In genomic region chr10:74035324-74035723, GRCh38 we compare ENCODE assay signal across 8 cellular contexts. TPM values are rescaled to one million over a fixed set of nuclear protein-coding genes. Genes with fewer than 3 reads are reported as not detected.
DNase-seq lines count a peak whose midpoint lies in the region; ATAC-seq and TF ChIP-seq lines count a peak whose summit lies in the region.

No MANE protein-coding gene starts in this region.

- no peaks in the 10 kb centered on the region for H3K9me3 ChIP-seq in thoracic aorta

- peaks cover 48% of the 10 kb centered on the region for H3K4me1 Mint-ChIP-seq in activated T-cell treated with anti-CD3 and anti-CD28 coated beads, Interleukin-2, amount 50 U/mL, for 24 hours (ENCODE audit: low read depth)

- H3K36me3 Mint-ChIP-seq in activated T-cell treated with anti-CD3 and anti-CD28 coated beads, Interleukin-2, amount 50 U/mL, for 24 hours (ENCODE audit: low read depth) = peaks cover 8% of the 10 kb centered on the region

- no peak overlapping the region for H3K4me3 Mint-ChIP-seq in activated T-cell treated with anti-CD3 and anti-CD28 coated beads, Interleukin-2, amount 50 U/mL, for 24 hours

- POLR2A ChIA-PET in RWPE1 (lab: Yijun Ruan, JAX; ENCODE audit: low non-redundant PET) = no interaction called here

- no peak overlapping the region for H3K4me3 ChIP-seq in thoracic aorta

- no peak for DNase-seq in activated T-cell treated with anti-CD3 and anti-CD28 coated beads, Interleukin-2, amount 50 U/mL, for 24 hours
- no peak for DNase-seq in activated T-cell treated with anti-CD3 and anti-CD28 coated beads, Interleukin-2, amount 50 U/mL, for 1 hour
- no peak for DNase-seq in RWPE1 (ENCODE audit: low spot score)
- peak; percentile 73 for DNase-seq in foreskin melanocyte
- no peak for DNase-seq in thoracic aorta (ENCODE audit: low spot score)
- no peak for DNase-seq in NCI-H2227 treated with DMSO at 0.1 percent for 48 hours (lab: John Stamatoyannopoulos, UW)
- no peak for DNase-seq in AG08395 (ENCODE audit: low spot score)

- H3K27me3 Mint-ChIP-seq in activated T-cell treated with anti-CD3 and anti-CD28 coated beads, Interleukin-2, amount 50 U/mL, for 24 hours = no peaks in the 10 kb centered on the region

- H3K27ac ChIP-seq in RWPE1 (no peak overlapping the region), thoracic aorta (peak overlapping the region; percentile 42 to 51)

- ATAC-seq in thoracic aorta (ENCODE audit: insufficient number of reproducible peaks, low FRiP score, low read depth) = no peak
- ATAC-seq in GM21360 (IDR thresholded peaks at IDR 0.05; ENCODE audit: unreplicated experiment) = no peak

- no peaks in the 10 kb centered on the region for H3K36me3 ChIP-seq in thoracic aorta

- H3K9me3 Mint-ChIP-seq in activated T-cell treated with anti-CD3 and anti-CD28 coated beads, Interleukin-2, amount 50 U/mL, for 24 hours = no peaks in the 10 kb centered on the region

- H3K4me1 ChIP-seq in thoracic aorta (ENCODE audit: control insufficient read depth in 1 of 2, low read depth in 2 of 2) = peaks cover 37 to 82% of the 10 kb centered on the region in 2 donors

- CTCF ChIA-PET in RWPE1 (lab: Yijun Ruan, JAX) = interaction anchor here (0.6 to 1.5 kb wide), 4 partner anchors 8 to 783 kb away, joined by 3 to 5 read pairs (median 4); no protein-coding TSS in a partner anchor

- TF ChIP-seq CTCF in RWPE1 (conservative IDR thresholded peaks at IDR 0.05; ENCODE audit: low read depth) = 0 out of 2 replicates have a peak, but pooled peaks have one; percentile 19
- TF ChIP-seq CTCF in thoracic aorta (IDR thresholded peaks at IDR 0.05) = no peak

- H3K27ac Mint-ChIP-seq in activated T-cell treated with anti-CD3 and anti-CD28 coated beads, Interleukin-2, amount 50 U/mL, for 24 hours = peak overlapping the region; percentile 56

- H3K27me3 ChIP-seq in thoracic aorta (replicated peaks; ENCODE audit: insufficient read depth) = no peaks in the 10 kb centered on the region

RNA-seq across cellular contexts. Expression of gene VCL, which starts 37.4 kb away (rescaled TPM):
- 100 to 1,000 TPM; 346 to 348 TPM for total RNA-seq in thoracic aorta
